ENCODE assay signal across 8 cellular contexts in genomic region chr1:53890522-53890941, GRCh38. TPM values are rescaled to one million over a fixed set of nuclear protein-coding genes. Genes with fewer than 3 reads are reported as not detected.
DNase-seq lines count a peak whose midpoint lies in the region; ATAC-seq and TF ChIP-seq lines count a peak whose summit lies in the region.

No MANE protein-coding gene starts in this region.

- H3K9ac ChIP-seq in KMS-11 = peak overlapping the region; percentile 53; the same call in 1 of the 2 replicates

- peaks cover 19% of the 10 kb centered on the region for H3K4me1 ChIP-seq in CD8-positive, alpha-beta T cell (ENCODE audit: insufficient read depth, low read length)
- H3K4me1 ChIP-seq in KMS-11 (ENCODE audit: low read depth, poor library complexity, severe bottlenecking) (peaks cover 18% of the 10 kb centered on the region), osteoblast (ENCODE audit: insufficient read depth, low read length) (peaks cover 13% of the 10 kb centered on the region)

- H3K27me3 ChIP-seq in CD8-positive, alpha-beta T cell (ENCODE audit: insufficient read depth, low read length) = no peaks in the 10 kb centered on the region
- H3K27me3 ChIP-seq in KMS-11 (ENCODE audit: insufficient read depth, low read depth) = no peaks in the 10 kb centered on the region
- H3K27me3 ChIP-seq in osteoblast (ENCODE audit: insufficient read depth, low read length) = no peaks in the 10 kb centered on the region

- peak overlapping the region; percentile 89 for H3K4me2 ChIP-seq in KMS-11
- peak overlapping the region; percentile 81 for H3K4me2 ChIP-seq in osteoblast (ENCODE audit: insufficient read depth, low read length)

- peak overlapping the region; percentile 94 for H3K27ac Mint-ChIP-seq in CD8-positive, alpha-beta T cell

- H3K79me2 ChIP-seq in KMS-11 (ENCODE audit: insufficient read depth, low read depth) (no peaks in the 10 kb centered on the region), osteoblast (ENCODE audit: insufficient read depth, low read length) (peaks cover 5% of the 10 kb centered on the region)

- H3K4me1 Mint-ChIP-seq in CD8-positive, alpha-beta T cell (ENCODE audit: low read depth) = peaks cover 44% of the 10 kb centered on the region

- H3K4me3 Mint-ChIP-seq in CD8-positive, alpha-beta T cell = peak overlapping the region; percentile 94

- DNase-seq in CD8-positive, alpha-beta T cell = no peak
- DNase-seq in caudate nucleus (lab: John Stamatoyannopoulos, UW) (peak in 2 of 61 donors; percentile 5 to 19), osteoblast (ENCODE audit: insufficient read length, low spot score, missing footprints) (peak; percentile 53), NCI-H748 treated with DMSO at 0.1 percent for 48 hours (lab: John Stamatoyannopoulos, UW) (no peak), H4 (ENCODE audit: low spot score) (no peak), Ammon's horn (ENCODE audit: low spot score) (no peak)

- no peaks in the 10 kb centered on the region for H3K9me3 Mint-ChIP-seq in CD8-positive, alpha-beta T cell

- peak overlapping the region; percentile 69 for H3K4me3 ChIP-seq in CD8-positive, alpha-beta T cell (ENCODE audit: low read depth, low read length)
- H3K4me3 ChIP-seq in KMS-11 (IDR thresholded peaks at IDR 0.05; ENCODE audit: insufficient read depth, low read depth, low read length) (peak overlapping the region; percentile 78), osteoblast (ENCODE audit: insufficient read depth, low read length) (peak overlapping the region; percentile 92)

- intact Hi-C loops in CD8-positive, alpha-beta T cell (cut with DNase I, micrococcal nuclease) = loop anchor here (5.0 kb wide), 2 partner anchors 597 to 827 kb away; partner anchors contain the start of gene TTC4 (in 1 of the 2)

- POLR2A ChIA-PET in CD8-positive, alpha-beta T cell (lab: Charles Lee) = interaction anchor here (3.2 kb wide), 1 partner anchor 55 kb away, joined by 20 read pairs; the partner anchor contains the start of genes IFT25 and LRRC42

- H3K27me3 Mint-ChIP-seq in CD8-positive, alpha-beta T cell (ENCODE audit: low read depth) = peaks cover 3% of the 10 kb centered on the region

- peaks cover 25% of the 10 kb centered on the region for H3K36me3 Mint-ChIP-seq in CD8-positive, alpha-beta T cell

- CTCF ChIA-PET in CD8-positive, alpha-beta T cell (lab: Charles Lee) = interaction anchor here (0.7 to 1.7 kb wide), 2 partner anchors 30 to 403 kb away, joined by 4 to 5 read pairs; no protein-coding TSS in a partner anchor

- ATAC-seq in CD8-positive, alpha-beta T cell = no peak
- ATAC-seq in HG02610 (IDR thresholded peaks at IDR 0.05; ENCODE audit: unreplicated experiment) = no peak

- H4K20me1 ChIP-seq in KMS-11 (ENCODE audit: insufficient read depth) = no peaks in the 10 kb centered on the region
- no peaks in the 10 kb centered on the region for H4K20me1 ChIP-seq in osteoblast (ENCODE audit: insufficient read depth, low read length)

- H2AFZ ChIP-seq in KMS-11 (ENCODE audit: low read depth) (peak overlapping the region; percentile 71), osteoblast (ENCODE audit: low read length) (peak overlapping the region; percentile 72)

- peak overlapping the region; percentile 42 for H3K27ac ChIP-seq in CD8-positive, alpha-beta T cell (ENCODE audit: low read depth, low read length)
- H3K27ac ChIP-seq in KMS-11 (no peak overlapping the region; the same call in 1 of the 2 replicates), caudate nucleus (ENCODE audit: low read depth, low read length) (peak overlapping the region; percentile 49), osteoblast (ENCODE audit: low read depth, low read length) (peak overlapping the region; percentile 92)

- H3K9me3 ChIP-seq in CD8-positive, alpha-beta T cell (ENCODE audit: low read length) = no peaks in the 10 kb centered on the region
- no peaks in the 10 kb centered on the region for H3K9me3 ChIP-seq in osteoblast (ENCODE audit: low read depth, low read length)

- TF ChIP-seq CTCF in CD8-positive, alpha-beta T cell (IDR thresholded peaks at IDR 0.05) = no peak
- no peak for TF ChIP-seq CTCF in KMS-11 (conservative IDR thresholded peaks at IDR 0.05; ENCODE audit: low read depth, low read length)
- no peak for TF ChIP-seq CTCF in osteoblast (IDR thresholded peaks at IDR 0.05; ENCODE audit: extremely low read depth, low read depth, low read length)

- H3K36me3 ChIP-seq in CD8-positive, alpha-beta T cell (ENCODE audit: insufficient read depth, low read length) = no peaks in the 10 kb centered on the region
- no peaks in the 10 kb centered on the region for H3K36me3 ChIP-seq in KMS-11 (ENCODE audit: insufficient read depth)
- peaks cover 9% of the 10 kb centered on the region for H3K36me3 ChIP-seq in osteoblast (ENCODE audit: insufficient read depth, low read length)

RNA-seq across cellular contexts. Expression of gene YIPF1, which starts 0.9 kb away (rescaled TPM):
- 1 to 10 TPM; 4.6 to 5.4 TPM for total RNA-seq in CD8-positive, alpha-beta T cell
- total RNA-seq in osteoblast = 22.4 and 23.2 TPM in 2 replicates
- total RNA-seq in H4 (2014; rRNA removed; shearing (Covaris generic)) = 45.0 and 53.8 TPM in 2 replicates

RNA-seq across cellular contexts. Expression of gene DIO1, which starts 3.5 kb away (rescaled TPM):
- not detected for total RNA-seq in CD8-positive, alpha-beta T cell
- total RNA-seq in osteoblast = not detected in 2 replicates
- total RNA-seq in H4 (2014; rRNA removed; shearing (Covaris generic)) = not detected in 2 replicates

RNA-seq across cellular contexts. Expression of gene NDC1, which starts 52.4 kb away (rescaled TPM):
- total RNA-seq in CD8-positive, alpha-beta T cell = 1 to 10 TPM; 6.1 to 6.6 TPM
- total RNA-seq in osteoblast = 12.7 and 14.7 TPM in 2 replicates
- 72.1 and 89.1 TPM in 2 replicates for total RNA-seq in H4 (2014; rRNA removed; shearing (Covaris generic))

RNA-seq across cellular contexts. Expression of gene IFT25, which starts 55.0 kb away (rescaled TPM):
- total RNA-seq in CD8-positive, alpha-beta T cell = 10 to 100 TPM; 12.8 to 13.1 TPM
- total RNA-seq in osteoblast = 21.7 and 22.7 TPM in 2 replicates
- 71.9 and 86.5 TPM in 2 replicates for total RNA-seq in H4 (2014; rRNA removed; shearing (Covaris generic))

RNA-seq across cellular contexts. Expression of gene LRRC42, which starts 55.6 kb away (rescaled TPM):
- total RNA-seq in CD8-positive, alpha-beta T cell = 1 to 10 TPM; 4.3 to 4.7 TPM
- total RNA-seq in osteoblast = 38.7 and 43.9 TPM in 2 replicates
- total RNA-seq in H4 (2014; rRNA removed; shearing (Covaris generic)) = 56.6 and 64.3 TPM in 2 replicates
